Comparison of ENCODE assay signal across 16 cellular contexts in genomic region chr16:75026892-75027391, GRCh38. TPM values are rescaled to one million over a fixed set of nuclear protein-coding genes. Genes with fewer than 3 reads are reported as not detected.
DNase-seq lines count a peak whose midpoint lies in the region; ATAC-seq, FAIRE-seq and TF ChIP-seq lines count a peak whose summit lies in the region.
"Had no signal": no experiment of that assay in that cellular context is flagged by ENCODE, and none has a peak within 500 bp of the region (broad histone marks: within the 10 kb centered on the region; RNA-seq: fewer than 3 reads in every experiment).

No MANE protein-coding gene starts in this region.

- H3K9me1 ChIP-seq in endothelial cell of umbilical vein (replicated peaks; ENCODE audit: control insufficient read depth, extremely low read depth, insufficient read depth, low read length), result no peaks in the 10 kb centered on the region

- ATAC-seq in RWPE2 (ENCODE audit: low read depth), result no peak
- no peak for ATAC-seq in GM19452 (IDR thresholded peaks at IDR 0.05; ENCODE audit: unreplicated experiment)
- ATAC-seq: activated CD8-positive, alpha-beta memory T cell treated with anti-CD3 and anti-CD28 coated beads, Interleukin-2, amount 10 ng/mL, durations not matched to agents 7 days and 5 days; naive thymus-derived CD4-positive, alpha-beta T cell; T-helper 17 cell had no signal

- TF ChIP-seq EP300 in tibial nerve (IDR thresholded peaks at IDR 0.05), result no peak

- H3K79me2 ChIP-seq in endothelial cell of umbilical vein (ENCODE audit: control insufficient read depth, insufficient read depth, low read length), result peaks cover 37% of the 10 kb centered on the region

- DNase-seq in RWPE2 (ENCODE audit: low spot score), result no peak
- DNase-seq in endothelial cell of umbilical vein (ENCODE audit: low read depth, low spot score), result no peak
- no peak for DNase-seq in tibial nerve (ENCODE audit: low spot score in 2 of 2)
- no peak for DNase-seq in stimulated activated CD4-positive, alpha-beta T cell treated with anti-CD3 and anti-CD28 coated beads, Interleukin-4, amount 100 ng/mL, for 1 hour
- DNase-seq in activated T-cell treated with anti-CD3 and anti-CD28 coated beads, Interleukin-2, amount 50 U/mL, for 1 hour, result no peak
- DNase-seq in stimulated activated CD4-positive, alpha-beta T cell treated with anti-CD3 and anti-CD28 coated beads, Interleukin-1b, Interleukin-23, amount 100 ng/mL, for 48 hours, result no peak
- DNase-seq: activated CD8-positive, alpha-beta memory T cell treated with anti-CD3 and anti-CD28 coated beads, Interleukin-2, amount 10 ng/mL, durations not matched to agents 7 days and 5 days; activated effector memory CD4-positive, alpha-beta T cell treated with Interleukin-2 at 50 U/mL for 16 hours; BE2C; KG1; naive thymus-derived CD4-positive, alpha-beta T cell; NCI-H2171 treated with DMSO at 0.1 percent for 48 hours; T-helper 17 cell had no signal

- H2AFZ ChIP-seq in endothelial cell of umbilical vein (ENCODE audit: low read depth, low read length), result no peak overlapping the region

- H3K4me3 ChIP-seq in RWPE2 (ENCODE audit: severe bottlenecking), result no peak overlapping the region
- H3K4me3 ChIP-seq in endothelial cell of umbilical vein (replicated peaks in 1 of 3; ENCODE audit: insufficient read depth in 1 of 3, low read depth in 1 of 3, low read length in 3 of 3), result no peak overlapping the region
- no peak overlapping the region for H3K4me3 ChIP-seq in muscle layer of duodenum (ENCODE audit: low read depth in 1 of 2, low read length in 2 of 2)
- no peak overlapping the region for H3K4me3 ChIP-seq in tibial nerve

- TF ChIP-seq POLR2A in endothelial cell of umbilical vein (IDR thresholded peaks at IDR 0.05; ENCODE audit: low read depth, low read length) (no peak), tibial nerve (IDR thresholded peaks at IDR 0.05) (no peak)

- H3K27me3 ChIP-seq in RWPE2 (ENCODE audit: insufficient read depth, poor library complexity, severe bottlenecking) (no peaks in the 10 kb centered on the region), endothelial cell of umbilical vein (ENCODE audit: control insufficient read depth in 2 of 2, insufficient read depth in 2 of 2, low read length in 2 of 2) (no peaks in the 10 kb centered on the region), muscle layer of duodenum (ENCODE audit: low read depth, low read length) (no peaks in the 10 kb centered on the region), tibial nerve (no peaks in the 10 kb centered on the region)
- H3K27me3 ChIP-seq: BE2C had no signal

- TF ChIP-seq CTCF in RWPE2 (IDR thresholded peaks at IDR 0.05; ENCODE audit: poor library complexity, severe bottlenecking) (no peak), endothelial cell of umbilical vein (IDR thresholded peaks at IDR 0.05; ENCODE audit: extremely low read depth in 1 of 2, insufficient read depth in 1 of 2, low read depth in 1 of 2, low read length in 2 of 2) (no peak), tibial nerve (IDR thresholded peaks at IDR 0.05) (no peak)

- CTCF ChIA-PET in endothelial cell of umbilical vein (lab: Charles Lee), result interaction anchor here (0.8 to 1.9 kb wide), 6 partner anchors 9 to 84 kb away, joined by 3 to 9 read pairs (median 6); partner anchors contain the start of gene ZNRF1

- POLR2A ChIA-PET in endothelial cell of umbilical vein (lab: Charles Lee), result no interaction called here

- no peak overlapping the region for H3K4me2 ChIP-seq in endothelial cell of umbilical vein (ENCODE audit: insufficient read depth, low read length)

- H4K20me1 ChIP-seq in endothelial cell of umbilical vein (replicated peaks; ENCODE audit: control insufficient read depth, extremely low read depth, insufficient read depth, low read length), result no peaks in the 10 kb centered on the region

- intact Hi-C loops in endothelial cell of umbilical vein (cut with micrococcal nuclease), result loop anchor here (2.0 kb wide), 1 partner anchor 14 kb away; no protein-coding TSS in a partner anchor

- no peak for FAIRE-seq in endothelial cell of umbilical vein (lab: Jason Lieb, UNC)

- dilution Hi-C loops in endothelial cell of umbilical vein (cut with MboI; ENCODE audit: extremely low pct_ligation_motif_present, low sequenced_read_pairs), result no loop called here

- H3K9me3 ChIP-seq in RWPE2 (ENCODE audit: severe bottlenecking) (peaks cover 2% of the 10 kb centered on the region), endothelial cell of umbilical vein (replicated peaks; ENCODE audit: control insufficient read depth, insufficient read depth, low read length) (no peaks in the 10 kb centered on the region), muscle layer of duodenum (ENCODE audit: control insufficient read depth in 1 of 2, low read length in 2 of 2) (no peaks in the 10 kb centered on the region), tibial nerve (no peaks in the 10 kb centered on the region)
- H3K9me3 ChIP-seq: BE2C had no signal

- no peak overlapping the region for H3K9ac ChIP-seq in endothelial cell of umbilical vein (replicated peaks; ENCODE audit: extremely low read depth, insufficient read depth, low read length)

- H3K27ac ChIP-seq in RWPE2 (ENCODE audit: poor library complexity, severe bottlenecking), result peak overlapping the region; percentile 23
- peak overlapping the region; percentile 68 for H3K27ac ChIP-seq in endothelial cell of umbilical vein (ENCODE audit: insufficient read depth, low read depth, low read length)
- H3K27ac ChIP-seq in muscle layer of duodenum (ENCODE audit: low read length), result peak overlapping the region; percentile 40
- H3K27ac ChIP-seq in tibial nerve, result peak overlapping the region; percentile 58 to 94 (median 74)
- H3K27ac ChIP-seq: HL-60 had no signal

- H3K4me1 ChIP-seq in RWPE2 (ENCODE audit: insufficient read depth, poor library complexity, severe bottlenecking), result peaks cover 25% of the 10 kb centered on the region
- H3K4me1 ChIP-seq in endothelial cell of umbilical vein (ENCODE audit: control insufficient read depth, extremely low read depth, insufficient read depth, low read length), result peaks cover 33% of the 10 kb centered on the region
- H3K4me1 ChIP-seq in muscle layer of duodenum (ENCODE audit: control insufficient read depth in 1 of 2, insufficient read depth in 2 of 2, low read length in 2 of 2), result peaks cover 0 to 4% of the 10 kb centered on the region in 2 donors
- peaks cover 0 to 32% (median 10%) of the 10 kb centered on the region in 4 donors for H3K4me1 ChIP-seq in tibial nerve
- H3K4me1 ChIP-seq: BE2C had no signal

- WGBS in tibial nerve, 2 donors, result 91 to 94% methylated on average over 2 of the region's 2 CpGs

- no TSS peak for BruUV-seq in endothelial cell of umbilical vein (replicated peaks; lab: Mats Ljungman, UMichigan)

- H3K36me3 ChIP-seq in RWPE2 (ENCODE audit: low read depth) (no peaks in the 10 kb centered on the region), endothelial cell of umbilical vein (ENCODE audit: control insufficient read depth in 2 of 2, extremely low read depth in 1 of 2, insufficient read depth in 2 of 2, low read length in 2 of 2) (no peaks in the 10 kb centered on the region), muscle layer of duodenum (ENCODE audit: control insufficient read depth in 1 of 2, insufficient read depth in 2 of 2, low read length in 2 of 2) (no peaks in the 10 kb centered on the region), tibial nerve (no peaks in the 10 kb centered on the region)
- H3K36me3 ChIP-seq: BE2C had no signal

TF ChIP-seq in endothelial cell of umbilical vein, 7 proteins besides CTCF, POLR2A, EP300 and RAD21:
- TF ChIP-seq EZH2 (IDR thresholded peaks at IDR 0.05; ENCODE audit: borderline replicate concordance, low read depth, low read length, severe bottlenecking) (no peak), POLR2AphosphoS5 (IDR thresholded peaks at IDR 0.05; ENCODE audit: insufficient read depth, low read depth, low read length) (no peak), GATA2 (IDR thresholded peaks at IDR 0.05; ENCODE audit: insufficient read depth, insufficient read length, low read depth, low read length) (no peak), MYC (IDR thresholded peaks at IDR 0.05; ENCODE audit: low read depth, low read length) (no peak), FOS (IDR thresholded peaks at IDR 0.05; ENCODE audit: borderline replicate concordance, insufficient read depth, low read length) (no peak), JUN (IDR thresholded peaks at IDR 0.05; ENCODE audit: borderline replicate concordance, insufficient read depth, insufficient read length, low read depth) (no peak)
- TF ChIP-seq, protein P1, sequence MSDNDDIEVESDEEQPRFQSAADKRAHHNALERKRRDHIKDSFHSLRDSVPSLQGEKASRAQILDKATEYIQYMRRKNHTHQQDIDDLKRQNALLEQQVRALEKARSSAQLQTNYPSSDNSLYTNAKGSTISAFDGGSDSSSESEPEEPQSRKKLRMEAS (IDR thresholded peaks at IDR 0.05; ENCODE audit: insufficient read depth, insufficient read length), result no peak

RNA-seq across cellular contexts. Expression of gene ZNRF1, which starts 28.1 kb away (rescaled TPM):
- 33.2 and 34.9 TPM in 2 replicates for total RNA-seq in endothelial cell of umbilical vein
- 23.7 and 25.7 TPM in 2 replicates for polyA plus RNA-seq in endothelial cell of umbilical vein
- polyA plus RNA-seq in endothelial cell of umbilical vein (2011; cell fraction: cytosol; rRNA removed), result 18.1 and 21.5 TPM in 2 replicates
- polyA plus RNA-seq in endothelial cell of umbilical vein (2011; cell fraction: nucleus; rRNA removed), result 33.2 and 38.1 TPM in 2 replicates
- 29.6 and 47.4 TPM in 2 replicates for polyA plus RNA-seq in endothelial cell of umbilical vein (2012)
- 23.4 and 28.6 TPM in 2 replicates for polyA minus RNA-seq in endothelial cell of umbilical vein
- polyA minus RNA-seq in endothelial cell of umbilical vein (2011; cell fraction: cytosol; rRNA and poly(A)+ RNA removed), result 16.1 TPM
- 26.0 and 34.1 TPM in 2 replicates for polyA minus RNA-seq in endothelial cell of umbilical vein (2011; cell fraction: nucleus; rRNA and poly(A)+ RNA removed)
- 10 to 100 TPM; 10.3 to 31.4 (median 14.7) TPM for total RNA-seq in tibial nerve

RNA-seq across cellular contexts. Expression of gene WDR59, which starts 42.0 kb away (rescaled TPM):
- total RNA-seq in endothelial cell of umbilical vein, result 60.0 and 62.2 TPM in 2 replicates
- polyA plus RNA-seq in endothelial cell of umbilical vein, result 51.1 and 51.3 TPM in 2 replicates
- 36.3 TPM in 2 replicates for polyA plus RNA-seq in endothelial cell of umbilical vein (2011; cell fraction: cytosol; rRNA removed)
- 161 and 194 TPM in 2 replicates for polyA plus RNA-seq in endothelial cell of umbilical vein (2011; cell fraction: nucleus; rRNA removed)
- 36.0 and 36.7 TPM in 2 replicates for polyA plus RNA-seq in endothelial cell of umbilical vein (2012)
- polyA minus RNA-seq in endothelial cell of umbilical vein, result 74.0 and 91.3 TPM in 2 replicates
- 21.8 TPM for polyA minus RNA-seq in endothelial cell of umbilical vein (2011; cell fraction: cytosol; rRNA and poly(A)+ RNA removed)
- 65.9 and 79.0 TPM in 2 replicates for polyA minus RNA-seq in endothelial cell of umbilical vein (2011; cell fraction: nucleus; rRNA and poly(A)+ RNA removed)
- total RNA-seq in tibial nerve, result 10 to 100 TPM; 29.2 to 61.4 (median 45.6) TPM

Comparison
In these comparisons a context has a peak if more than half of its experiments do, and no peak if none do; other contexts are left out.
1. H3K27ac ChIP-seq: peak in every context shown above with its lines; median percentile 74 in tibial nerve; 68 in endothelial cell of umbilical vein; 40 in muscle layer of duodenum; 23 in RWPE2.